ENCODE assay signal across 8 cellular contexts in the genomic region with DNA sequence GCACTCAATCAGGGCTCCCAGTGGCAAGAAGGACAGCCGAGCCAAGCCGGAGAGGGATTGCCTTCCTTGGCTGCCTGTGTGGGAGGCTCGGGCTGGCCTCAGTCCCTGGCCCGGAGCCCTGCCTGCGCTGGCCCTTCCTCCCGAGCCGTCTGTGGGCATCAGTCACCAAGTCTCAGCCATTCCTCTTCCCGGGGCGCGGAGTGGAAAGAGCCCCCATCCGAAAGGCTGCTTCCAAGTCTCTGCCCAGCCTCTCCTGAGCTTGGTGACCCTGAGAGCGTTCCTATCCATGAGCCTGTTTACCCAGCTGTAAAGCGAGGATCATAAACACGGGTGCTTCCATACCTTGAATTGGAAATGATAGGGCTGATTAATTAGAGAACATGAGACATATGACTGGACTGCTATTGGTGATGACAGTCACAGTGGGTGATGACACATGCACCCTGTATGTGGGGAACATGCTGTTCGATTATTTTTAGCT. TPM values are rescaled to one million over a fixed set of nuclear protein-coding genes. Genes with fewer than 3 reads are reported as not detected.
DNase-seq lines count a peak whose midpoint lies in the region; ATAC-seq and TF ChIP-seq lines count a peak whose summit lies in the region.

No MANE protein-coding gene starts in this region.

- H3K4me2 ChIP-seq in neural progenitor cell: no peak overlapping the region

- H3K27me3 ChIP-seq in rectal smooth muscle tissue (ENCODE audit: control insufficient read depth, insufficient read depth, low read length) (no peaks in the 10 kb centered on the region), neural progenitor cell (no peaks in the 10 kb centered on the region)

- H3K9me3 Mint-ChIP-seq in neural progenitor cell: no peaks in the 10 kb centered on the region

- no peak overlapping the region for H3K4me3 Mint-ChIP-seq in neural progenitor cell

- TF ChIP-seq CTCF in RWPE1 (conservative IDR thresholded peaks at IDR 0.05; ENCODE audit: low read depth): no peak
- no peak for TF ChIP-seq CTCF in neural progenitor cell (IDR thresholded peaks at IDR 0.05)

- intact Hi-C loops in head of caudate nucleus (cut with DNase I): no loop called here

- ATAC-seq in GM18517 (IDR thresholded peaks at IDR 0.05; ENCODE audit: unreplicated experiment): no peak

- H3K27ac ChIP-seq in RWPE1 (no peak overlapping the region), rectal smooth muscle tissue (ENCODE audit: low read depth, low read length) (peak overlapping the region; percentile 10), neural progenitor cell (no peak overlapping the region)

- H3K27ac Mint-ChIP-seq in neural progenitor cell: no peak overlapping the region

- H3K79me2 ChIP-seq in neural progenitor cell (ENCODE audit: low read depth): no peaks in the 10 kb centered on the region

- no peak overlapping the region for H2AFZ ChIP-seq in neural progenitor cell (replicated peaks)

- no peaks in the 10 kb centered on the region for H3K9me3 ChIP-seq in neural progenitor cell (ENCODE audit: low read depth)

- POLR2A ChIA-PET in RWPE1 (lab: Yijun Ruan, JAX; ENCODE audit: low non-redundant PET): interaction anchor here (0.5 kb wide), 1 partner anchor 593 kb away, joined by 3 read pairs; no protein-coding TSS in a partner anchor

- peaks cover 41% of the 10 kb centered on the region for H3K4me1 ChIP-seq in rectal smooth muscle tissue (ENCODE audit: control insufficient read depth, insufficient read depth, low read length)
- H3K4me1 ChIP-seq in neural progenitor cell: peaks cover 8% of the 10 kb centered on the region

- in situ Hi-C loops in G401 (cut with HindIII; ENCODE audit: low sequenced_read_pairs): no loop called here

- peaks cover 14% of the 10 kb centered on the region for H3K27me3 Mint-ChIP-seq in neural progenitor cell (ENCODE audit: insufficient read depth, low read depth)

- H3K36me3 Mint-ChIP-seq in neural progenitor cell: no peaks in the 10 kb centered on the region

- H3K9ac ChIP-seq in rectal smooth muscle tissue (ENCODE audit: low read length) (no peak overlapping the region), neural progenitor cell (no peak overlapping the region)

- H3K36me3 ChIP-seq in rectal smooth muscle tissue (ENCODE audit: control insufficient read depth, insufficient read depth, low read length) (no peaks in the 10 kb centered on the region), neural progenitor cell (no peaks in the 10 kb centered on the region)

- H3K4me1 Mint-ChIP-seq in neural progenitor cell: peaks cover 42% of the 10 kb centered on the region

- H3K4me3 ChIP-seq in rectal smooth muscle tissue (ENCODE audit: low read length) (no peak overlapping the region), neural progenitor cell (no peak overlapping the region)

- no peaks in the 10 kb centered on the region for H3F3A ChIP-seq in neural progenitor cell (ENCODE audit: low read depth)

- DNase-seq in G401 (ENCODE audit: low spot score): peak; percentile 88
- peak; percentile 21 for DNase-seq in RWPE1 (ENCODE audit: low spot score)
- peak in 36 of 42 donors; percentile 17 to 73 (median 46) for DNase-seq in head of caudate nucleus
- no peak for DNase-seq in activated CD4-positive, alpha-beta T cell treated with anti-CD3 and anti-CD28 coated beads, Interleukin-2, amount 50 U/mL, for 1 hour
- no peak for DNase-seq in NOMO-1 treated with DMSO at 0.1 percent for 48 hours (lab: John Stamatoyannopoulos, UW; ENCODE audit: unreplicated experiment)
- DNase-seq in neural progenitor cell (ENCODE audit: low spot score): no peak

- CTCF ChIA-PET in RWPE1 (lab: Yijun Ruan, JAX): no interaction called here

- H4K20me1 ChIP-seq in neural progenitor cell (ENCODE audit: low read depth): no peaks in the 10 kb centered on the region

RNA-seq across cellular contexts. Expression of gene TLE3, which starts 59.1 kb away (rescaled TPM):
- total RNA-seq in G401 (2014; rRNA removed; shearing (Covaris generic)): 34.6 and 36.0 TPM in 2 replicates
- 22.1 and 78.5 TPM in 2 replicates for total RNA-seq in neural progenitor cell (ENCODE audit: low replicate concordance)

Comparison
In these comparisons a context has a peak if more than half of its experiments do, and no peak if none do; other contexts are left out.
1. DNase-seq: peak in G401 (single experiment), RWPE1 (single experiment) and head of caudate nucleus (36 of 42); none in activated CD4-positive, alpha-beta T cell treated with anti-CD3 and anti-CD28 coated beads, Interleukin-2, amount 50 U/mL, for 1 hour (single experiment), NOMO-1 treated with DMSO at 0.1 percent for 48 hours (single experiment) and neural progenitor cell (single experiment).